In the genomic region with DNA sequence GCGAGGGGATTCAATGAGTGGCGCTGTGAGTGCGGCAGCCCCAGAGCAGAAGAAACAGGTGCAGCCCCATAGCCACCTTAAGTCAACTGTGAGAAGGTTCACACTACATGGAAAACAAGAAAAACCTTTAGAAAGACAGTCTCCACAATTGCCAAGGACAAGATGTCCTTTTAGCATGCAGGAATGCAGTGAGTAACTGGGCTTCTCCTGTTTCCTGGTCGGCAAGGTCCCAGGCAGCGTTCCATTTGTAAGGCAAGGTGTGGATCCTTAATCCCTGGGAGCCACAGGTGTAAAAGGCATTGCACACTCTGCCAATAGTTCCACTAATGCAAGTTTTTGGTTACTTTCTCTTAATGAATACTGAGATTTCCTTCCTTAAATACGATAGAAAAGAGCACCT, we compare ENCODE assay signal across 20 cellular contexts.
"Had no signal": no experiment of that assay in that cellular context is flagged by ENCODE, and none has a peak within 500 bp of the region (broad histone marks: within the 10 kb centered on the region; RNA-seq: fewer than 3 reads in every experiment).

No MANE protein-coding gene starts in this region.

- DNase-seq: activated B cell treated with CpG ODN at 0.5 μM for 24 hours; activated CD4-positive, alpha-beta T cell treated with anti-CD3 and anti-CD28 coated beads for 48 hours; activated CD8-positive, alpha-beta memory T cell treated with anti-CD3 and anti-CD28 coated beads, Interleukin-2, amount 50 U/mL, for 4 hours; activated CD8-positive, alpha-beta T cell treated with anti-CD3 and anti-CD28 coated beads, Interleukin-2, amount 10 ng/mL, durations not matched to agents 7 days and 5 days; activated naive CD8-positive, alpha-beta T cell treated with anti-CD3 and anti-CD28 coated beads, Interleukin-2, amount 10 ng/mL, durations not matched to agents 7 days and 5 days; activated T-cell treated with anti-CD3 and anti-CD28 coated beads, Interleukin-2, amount 50 U/mL, for 72 hours; anterior cingulate cortex; cerebellar nuclear complex; effector CD8-positive, alpha-beta T cell; nephron progenitor cell; occipital lobe; sigmoid colon; spleen; T-helper 2 cell; testis; upper lobe of right lung had no signal

- H3K4me1 ChIP-seq: sigmoid colon, testis had no signal

- ATAC-seq: activated CD8-positive, alpha-beta T cell treated with anti-CD3 and anti-CD28 coated beads, Interleukin-2, amount 10 ng/mL, durations not matched to agents 7 days and 5 days; activated T-cell treated with anti-CD3 and anti-CD28 coated beads, Interleukin-2, amount 50 U/mL, for 72 hours; upper lobe of right lung had no signal

- H3K36me3 Mint-ChIP-seq: activated naive CD8-positive, alpha-beta T cell treated with anti-CD3 and anti-CD28 coated beads, Interleukin-2, amount 10 ng/mL, durations not matched to agents 7 days and 5 days had no signal

- H3K4me3 ChIP-seq: sigmoid colon, spleen, testis, upper lobe of right lung had no signal

- H3K27me3 Mint-ChIP-seq: progenitor cell of endocrine pancreas had no signal

- H3K27ac ChIP-seq: epithelial cell of prostate, sigmoid colon, spleen, testis, upper lobe of right lung had no signal

- H3K9me3 Mint-ChIP-seq: activated B cell treated with CpG ODN at 0.5 μM for 24 hours; activated naive CD8-positive, alpha-beta T cell treated with anti-CD3 and anti-CD28 coated beads, Interleukin-2, amount 10 ng/mL, durations not matched to agents 7 days and 5 days; activated T-cell treated with anti-CD3 and anti-CD28 coated beads, Interleukin-2, amount 50 U/mL, for 72 hours; nephron progenitor cell; stimulated activated naive CD8-positive, alpha-beta T cell treated with anti-CD3 and anti-CD28 coated beads, Interleukin-15, Interleukin-2, amounts not matched to agents 100 ng/mL and 50 ng/mL, for 24 hours had no signal

- H3K4me3 Mint-ChIP-seq: activated B cell treated with CpG ODN at 0.5 μM for 24 hours; activated CD8-positive, alpha-beta T cell treated with anti-CD3 and anti-CD28 coated beads, Interleukin-2, amount 10 ng/mL, durations not matched to agents 7 days and 5 days; activated naive CD8-positive, alpha-beta T cell treated with anti-CD3 and anti-CD28 coated beads, Interleukin-2, amount 10 ng/mL, durations not matched to agents 7 days and 5 days; activated T-cell treated with anti-CD3 and anti-CD28 coated beads, Interleukin-2, amount 50 U/mL, for 72 hours; nephron progenitor cell; stimulated activated naive CD8-positive, alpha-beta T cell treated with anti-CD3 and anti-CD28 coated beads, Interleukin-15, Interleukin-2, amounts not matched to agents 100 ng/mL and 50 ng/mL, for 24 hours had no signal

- FAIRE-seq: TTC549 had no signal

- H3K27ac Mint-ChIP-seq: activated B cell treated with CpG ODN at 0.5 μM for 24 hours; activated CD8-positive, alpha-beta T cell treated with anti-CD3 and anti-CD28 coated beads, Interleukin-2, amount 10 ng/mL, durations not matched to agents 7 days and 5 days; activated naive CD8-positive, alpha-beta T cell treated with anti-CD3 and anti-CD28 coated beads, Interleukin-2, amount 10 ng/mL, durations not matched to agents 7 days and 5 days; activated T-cell treated with anti-CD3 and anti-CD28 coated beads, Interleukin-2, amount 50 U/mL, for 72 hours; nephron progenitor cell; stimulated activated naive CD8-positive, alpha-beta T cell treated with anti-CD3 and anti-CD28 coated beads, Interleukin-15, Interleukin-2, amounts not matched to agents 100 ng/mL and 50 ng/mL, for 24 hours had no signal

- H3K9me3 ChIP-seq: sigmoid colon, spleen, testis, upper lobe of right lung had no signal

- H3K36me3 ChIP-seq: sigmoid colon, spleen, upper lobe of right lung had no signal

- H3K27me3 ChIP-seq: sigmoid colon, testis, upper lobe of right lung had no signal
